Comparison of ENCODE assay signal across 20 cellular contexts in the genomic region with DNA sequence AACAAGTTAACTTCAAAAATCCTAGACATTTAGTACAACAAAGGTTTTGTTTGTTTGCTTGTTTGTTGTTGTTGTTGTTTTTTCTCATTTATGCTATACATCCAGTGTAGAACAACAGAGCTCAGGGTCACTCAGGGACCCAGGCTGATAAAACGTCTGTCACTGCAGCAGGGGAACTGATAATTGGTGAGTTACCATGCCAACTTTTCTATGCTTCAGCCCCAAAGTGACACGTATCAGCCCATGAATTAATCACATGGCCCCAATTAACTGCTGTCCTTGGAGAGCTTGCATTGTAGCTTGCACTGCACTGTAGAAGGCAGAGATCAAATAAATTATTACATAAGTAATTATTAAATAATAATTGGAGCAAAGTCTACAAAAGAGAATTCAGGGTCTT.
"Had no signal": no experiment of that assay in that cellular context is flagged by ENCODE, and none has a peak within 500 bp of the region (broad histone marks: within the 10 kb centered on the region; RNA-seq: fewer than 3 reads in every experiment).

No MANE protein-coding gene starts in this region.

- H3K27me3 ChIP-seq: Peyer's patch had no signal

- H3K9me3 ChIP-seq: Peyer's patch, SK-N-SH had no signal

- H3K27ac ChIP-seq: PC-9, Peyer's patch had no signal

- DNase-seq: KBM-7; NCI-H1048; NCI-H1105; NCI-H1436 treated with DMSO at 0.1 percent for 48 hours; NCI-H187; NCI-H2029; NCI-H2081 treated with DMSO at 0.1 percent for 48 hours; NCI-H2171; NCI-H226; NCI-H446; NCI-H510A; NCI-H524 treated with DMSO at 0.1 percent for 48 hours; NCI-H69; NK-92 treated with Interleukin-12 subunit alpha and Interleukin-12 subunit beta, amount 100 ng/mL, for 24 hours; OCI-M1; PC-9; Peyer's patch; SHP77; SK-N-SH; SW 1271 had no signal

- H3K9ac ChIP-seq: SK-N-SH had no signal

- H3K36me3 ChIP-seq: Peyer's patch had no signal

- H3K4me1 ChIP-seq: Peyer's patch had no signal

- H3K4me3 ChIP-seq: PC-9, Peyer's patch had no signal
